Comparison of ENCODE assay signal across 8 cellular contexts in genomic region chr12:30450226-30450625, GRCh38.
"Had no signal": no experiment of that assay in that cellular context is flagged by ENCODE, and none has a peak within 500 bp of the region (broad histone marks: within the 10 kb centered on the region; RNA-seq: fewer than 3 reads in every experiment).

No MANE protein-coding gene starts in this region.

- ATAC-seq: GM23338, HCT116, HepG2 had no signal

- H3K9me3 ChIP-seq: HAP-1 had no signal

- H3K4me3 ChIP-seq: GM23338, HAP-1 had no signal

- H3K4me2 ChIP-seq: GM23338 had no signal

- H3K4me1 ChIP-seq: HAP-1 had no signal

- FAIRE-seq: H1, HepG2 had no signal

- H3K27ac ChIP-seq: HL-60 had no signal

- H3K36me3 ChIP-seq: HAP-1 had no signal

- DNase-seq: H7, KG1 had no signal

- H2AFZ ChIP-seq: GM23338 had no signal
